1 cellular context compared by ENCODE assay signal in the genomic region with DNA sequence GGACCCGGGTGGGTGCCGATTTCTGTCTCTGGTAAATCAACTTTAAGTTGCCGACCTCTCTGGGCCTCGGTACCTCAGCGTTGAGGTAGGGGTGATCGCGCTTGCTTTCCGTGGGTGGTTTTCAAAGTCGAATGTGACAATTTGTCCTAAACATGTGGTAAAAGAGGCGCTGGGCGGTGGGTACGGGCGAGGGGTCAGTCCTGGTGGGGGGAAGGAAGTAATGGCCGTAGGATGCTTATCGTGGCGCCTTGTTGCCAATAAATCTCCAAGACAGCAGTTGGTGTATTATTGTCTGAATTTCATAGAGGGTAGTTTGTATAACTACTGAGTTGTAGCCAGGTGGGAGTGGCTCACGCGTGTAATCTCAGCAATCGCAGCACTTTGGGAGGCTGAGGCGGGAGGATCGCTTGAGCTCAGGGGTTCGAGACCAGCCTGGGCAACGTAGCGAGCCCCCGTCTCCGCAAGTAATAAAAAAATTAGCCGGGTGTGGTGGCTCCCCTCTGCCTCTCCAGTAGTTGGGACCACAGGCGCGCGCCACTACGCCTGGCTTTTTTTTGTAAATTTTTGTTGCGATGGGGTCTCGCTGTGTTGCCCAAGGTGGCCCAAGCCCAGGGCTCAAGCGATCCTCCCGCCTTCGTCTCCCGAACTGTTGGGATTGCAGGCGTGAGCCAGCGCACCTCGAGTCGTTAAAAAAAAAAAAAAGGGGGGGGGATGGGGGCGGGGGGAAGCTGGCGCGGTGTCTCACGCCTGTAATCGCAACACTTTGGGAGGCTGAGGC.
TF ChIP-seq lines count a peak whose summit lies in the region.

No MANE protein-coding gene starts in this region.

TF ChIP-seq in endothelial cell of umbilical vein, 7 proteins besides CTCF, POLR2A, EP300 and RAD21:
- TF ChIP-seq GATA2 (IDR thresholded peaks at IDR 0.05; ENCODE audit: insufficient read depth, insufficient read length, low read depth, low read length) (no peak), FOS (IDR thresholded peaks at IDR 0.05; ENCODE audit: borderline replicate concordance, insufficient read depth, low read length) (no peak), JUN (IDR thresholded peaks at IDR 0.05; ENCODE audit: borderline replicate concordance, insufficient read depth, insufficient read length, low read depth) (no peak), MYC (IDR thresholded peaks at IDR 0.05; ENCODE audit: low read depth, low read length) (no peak), EZH2 (IDR thresholded peaks at IDR 0.05; ENCODE audit: borderline replicate concordance, low read depth, low read length, severe bottlenecking) (no peak), POLR2AphosphoS5 (IDR thresholded peaks at IDR 0.05; ENCODE audit: insufficient read depth, low read depth, low read length) (no peak)
- TF ChIP-seq, protein P1, sequence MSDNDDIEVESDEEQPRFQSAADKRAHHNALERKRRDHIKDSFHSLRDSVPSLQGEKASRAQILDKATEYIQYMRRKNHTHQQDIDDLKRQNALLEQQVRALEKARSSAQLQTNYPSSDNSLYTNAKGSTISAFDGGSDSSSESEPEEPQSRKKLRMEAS (IDR thresholded peaks at IDR 0.05; ENCODE audit: insufficient read depth, insufficient read length), result no peak
